Comparison of ENCODE assay signal across 26 cellular contexts in the genomic region with DNA sequence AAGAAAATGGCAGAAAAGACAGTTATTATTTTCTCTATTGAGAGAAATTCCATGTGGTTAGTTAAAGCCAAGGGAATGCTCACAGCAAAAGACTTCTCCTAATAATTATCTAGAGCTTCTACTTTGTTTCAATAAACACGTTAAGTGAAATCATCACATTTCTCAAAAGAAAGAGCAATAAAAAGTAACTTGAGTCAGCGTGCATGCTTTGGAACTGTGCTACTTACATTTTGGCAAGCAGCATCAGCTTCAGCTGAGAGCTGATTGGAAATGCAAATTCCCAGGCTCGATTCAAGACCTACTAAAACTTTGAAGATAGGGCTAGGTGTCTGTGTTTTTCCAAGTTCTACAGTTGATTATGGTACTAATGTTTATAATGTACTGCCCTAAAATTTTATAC.
DNase-seq lines count a peak whose midpoint lies in the region; ATAC-seq, FAIRE-seq and TF ChIP-seq lines count a peak whose summit lies in the region.
"Had no signal": no experiment of that assay in that cellular context is flagged by ENCODE, and none has a peak within 500 bp of the region (broad histone marks: within the 10 kb centered on the region; RNA-seq: fewer than 3 reads in every experiment).

No MANE protein-coding gene starts in this region.

- POLR2A ChIA-PET in AG04449 (lab: Yijun Ruan, JAX) = no interaction called here

- no peaks in the 10 kb centered on the region for H3K27me3 ChIP-seq in GM23338 (ENCODE audit: insufficient read depth)
- H3K27me3 ChIP-seq: SJSA1, stomach had no signal

- no peaks in the 10 kb centered on the region for H3F3A ChIP-seq in GM23338 (replicated peaks; ENCODE audit: low read depth)

- peaks cover 9% of the 10 kb centered on the region for H3K36me3 Mint-ChIP-seq in GM23338 (ENCODE audit: low read depth)
- H3K36me3 Mint-ChIP-seq: mesothelial cell of epicardium had no signal

- H3K27me3 Mint-ChIP-seq in GM23338 (ENCODE audit: insufficient read depth, low read depth, poor library complexity) = peaks cover 1% of the 10 kb centered on the region
- H3K27me3 Mint-ChIP-seq: activated CD4-positive, alpha-beta T cell treated with anti-CD3 and anti-CD28 coated beads for 36 hours had no signal

- FAIRE-seq in RCC 7860 (lab: Jason Lieb, UNC) = no peak
- FAIRE-seq: endometrium, GM12891, K562 had no signal

- H3K4me3 ChIP-seq in AG04449 (ENCODE audit: low read depth, low read length) = no peak overlapping the region
- H3K4me3 ChIP-seq in GM23338 = no peak overlapping the region
- H3K4me3 ChIP-seq in fibroblast of the aortic adventitia (ENCODE audit: low read depth, low read length) = no peak overlapping the region
- H3K4me3 ChIP-seq: K562, SJSA1, stomach had no signal

- H3K9me2 ChIP-seq in GM23338 (ENCODE audit: insufficient read depth) = no peaks in the 10 kb centered on the region; the same call in 1 of the 2 replicates

- CTCF ChIA-PET in AG04449 (lab: Yijun Ruan, JAX) = no interaction called here

- H3K9me3 Mint-ChIP-seq in GM23338 = peaks cover 2% of the 10 kb centered on the region; the same call in 2 of the 3 replicates
- H3K9me3 Mint-ChIP-seq: mesothelial cell of epicardium, neural crest cell had no signal

- DNase-seq in AG04449 (ENCODE audit: low read depth, low spot score) (peak; percentile 50), GM23338 (ENCODE audit: low spot score) (no peak), NCI-H69 (lab: John Stamatoyannopoulos, UW) (peak; percentile 43), fibroblast of the aortic adventitia (ENCODE audit: low read depth) (peak; percentile 67), RCC 7860 (ENCODE audit: low spot score) (no peak), nucleus accumbens (lab: John Stamatoyannopoulos, UW) (no peak), caudate nucleus (lab: John Stamatoyannopoulos, UW) (no peak), Kasumi-1 (lab: John Stamatoyannopoulos, UW) (no peak)
- DNase-seq: activated CD4-positive, alpha-beta T cell treated with anti-CD3 and anti-CD28 coated beads for 36 hours; activated CD8-positive, alpha-beta memory T cell treated with anti-CD3 and anti-CD28 coated beads, Interleukin-2, amount 50 U/mL, for 4 hours; activated gamma-delta T cell; anterior cingulate cortex; Caco-2; foreskin melanocyte; GDM1; GOT3; left cardiac atrium; NCI-H1436; retina; stomach had no signal

- H3K4me1 ChIP-seq in GM23338 (ENCODE audit: insufficient read depth) = peaks cover 10% of the 10 kb centered on the region; the same call in 1 of the 2 replicates
- H3K4me1 ChIP-seq: Caco-2, SJSA1, stomach had no signal

- TF ChIP-seq CTCF in AG04449 (IDR thresholded peaks at IDR 0.05; ENCODE audit: insufficient read depth, low read length, missing control alignments) = no peak
- no peak for TF ChIP-seq CTCF in GM23338 (conservative IDR thresholded peaks at IDR 0.05; ENCODE audit: low read depth in 2 of 2)
- no peak for TF ChIP-seq CTCF in fibroblast of the aortic adventitia (IDR thresholded peaks at IDR 0.05; ENCODE audit: insufficient read depth, low read length)

- H2AFZ ChIP-seq in GM23338 = 0 out of 2 replicates have a peak overlapping the region, but pooled peaks have one; percentile 7

- no peaks in the 10 kb centered on the region for H3K79me2 ChIP-seq in GM23338 (replicated peaks; ENCODE audit: insufficient read depth)

- peaks cover 24% of the 10 kb centered on the region for H3K4me1 Mint-ChIP-seq in GM23338
- H3K4me1 Mint-ChIP-seq: activated CD4-positive, alpha-beta T cell treated with anti-CD3 and anti-CD28 coated beads for 36 hours; neural crest cell had no signal

- no peak overlapping the region for H3K27ac Mint-ChIP-seq in GM23338
- H3K27ac Mint-ChIP-seq: activated CD4-positive, alpha-beta T cell treated with anti-CD3 and anti-CD28 coated beads for 36 hours; mesothelial cell of epicardium had no signal

- ATAC-seq in GM23338 = no peak
- ATAC-seq: activated CD4-positive, alpha-beta T cell treated with anti-CD3 and anti-CD28 coated beads for 36 hours; K562; left cardiac atrium had no signal

- H3K27ac ChIP-seq in GM23338 (ENCODE audit: low read depth) = no peak overlapping the region
- H3K27ac ChIP-seq in caudate nucleus (ENCODE audit: low read depth, low read length) = no peak overlapping the region
- H3K27ac ChIP-seq: SJSA1, stomach had no signal

- H3K4me3 Mint-ChIP-seq in GM23338 = no peak overlapping the region
- H3K4me3 Mint-ChIP-seq: activated CD4-positive, alpha-beta T cell treated with anti-CD3 and anti-CD28 coated beads for 36 hours; mesothelial cell of epicardium; neural crest cell had no signal

- H3K4me2 ChIP-seq in GM23338 = no peak overlapping the region

- no peaks in the 10 kb centered on the region for H4K20me1 ChIP-seq in GM23338 (replicated peaks; ENCODE audit: insufficient read depth)

- no peaks in the 10 kb centered on the region for H3K36me3 ChIP-seq in GM23338 (ENCODE audit: insufficient read depth)
- H3K36me3 ChIP-seq: SJSA1, stomach had no signal

TF ChIP-seq in GM23338, 12 proteins besides CTCF, POLR2A, EP300 and RAD21:
- TF ChIP-seq EZH2phosphoT487 (IDR thresholded peaks at IDR 0.05; ENCODE audit: unreplicated experiment) = no peak

Comparison
In these comparisons a context has a peak if more than half of its experiments do, and no peak if none do; other contexts are left out.
1. DNase-seq: peak in AG04449 (single experiment), NCI-H69 (single experiment) and fibroblast of the aortic adventitia (single experiment); none in GM23338 (single experiment), RCC 7860 (single experiment), nucleus accumbens (0 of 56), caudate nucleus (0 of 61) and Kasumi-1 (0 of 2).